In the genomic region with DNA sequence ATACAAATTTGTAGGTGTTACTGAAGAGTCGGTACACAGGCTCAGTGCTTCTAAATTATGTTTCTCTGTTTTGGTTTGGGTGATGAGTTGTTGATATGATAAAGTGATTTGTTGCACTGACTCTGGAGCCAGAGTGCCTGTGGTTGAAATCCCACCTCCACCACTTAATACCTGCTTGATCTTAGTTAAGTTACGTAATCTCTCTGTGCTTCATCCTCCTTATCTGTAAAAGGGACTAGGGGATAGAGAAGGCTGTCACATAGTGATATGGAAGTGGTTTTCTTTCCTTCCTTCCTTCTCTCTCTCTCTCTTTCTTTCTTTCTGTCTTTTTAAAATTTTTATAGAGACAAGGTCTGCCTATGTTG, we compare ENCODE assay signal across 8 cellular contexts. TPM values are rescaled to one million over a fixed set of nuclear protein-coding genes. Genes with fewer than 3 reads are reported as not detected.
A peak's percentile ranks its signal among the peaks of the same experiment; 100 is the strongest.
DNase-seq lines count a peak whose midpoint lies in the region; ATAC-seq and TF ChIP-seq lines count a peak whose summit lies in the region.

No MANE protein-coding gene starts in this region.

- H2AFZ ChIP-seq in MM.1S (ENCODE audit: low read length) = peak overlapping the region; percentile 80

- DNase-seq in CD14-positive monocyte (ENCODE audit: low spot score) (no peak), MM.1S (no peak), activated gamma-delta T cell (lab: John Stamatoyannopoulos, UW) (no peak)
- no peak for DNase-seq in activated effector memory CD4-positive, alpha-beta T cell treated with Interleukin-2 at 50 U/mL for 16 hours

- peaks cover 1 to 4% (median 2%) of the 10 kb centered on the region in 3 donors for H3K27me3 Mint-ChIP-seq in CD14-positive monocyte (ENCODE audit: low read depth in 3 of 3)

- H3K4me1 ChIP-seq in MM.1S (ENCODE audit: low read length) (peaks cover 9% of the 10 kb centered on the region; the same call in 1 of the 2 replicates), duodenal mucosa (ENCODE audit: control insufficient read depth in 1 of 2, insufficient read depth in 2 of 2, low read length in 2 of 2) (peaks cover 28 to 33% of the 10 kb centered on the region in 2 donors), neutrophil (ENCODE audit: control insufficient read depth in 1 of 2, insufficient read depth in 1 of 2, low read depth in 1 of 2, low read length in 1 of 2) (peaks cover 36 to 37% of the 10 kb centered on the region in 2 experiments)

- H3K9ac ChIP-seq in MM.1S (ENCODE audit: low read length) = peak overlapping the region; percentile 41; the same call in 1 of the 2 replicates
- peak overlapping the region; percentile 38 to 89 for H3K9ac ChIP-seq in duodenal mucosa (ENCODE audit: low read depth in 1 of 2, low read length in 2 of 2)

- H3K9me2 ChIP-seq in MM.1S (replicated peaks; ENCODE audit: insufficient read depth, low read length) = no peaks in the 10 kb centered on the region

- peaks cover 43% of the 10 kb centered on the region for H3K4me1 Mint-ChIP-seq in CD14-positive monocyte

- 0 out of 2 replicates have a peak, but pooled peaks cover 7% of the 10 kb centered on the region for H3F3A ChIP-seq in MM.1S (ENCODE audit: insufficient read depth, low read length)

- no peaks in the 10 kb centered on the region for H4K20me1 ChIP-seq in MM.1S (ENCODE audit: insufficient read depth, low read length)

- peaks cover 28% of the 10 kb centered on the region for H3K79me2 ChIP-seq in MM.1S (ENCODE audit: low read length)

- peak overlapping the region; percentile 47; the same call in 1 of the 2 replicates for H3K27ac ChIP-seq in MM.1S (ENCODE audit: low read length)
- no peak overlapping the region for H3K27ac ChIP-seq in duodenal mucosa (ENCODE audit: low read depth, low read length)
- peak overlapping the region; percentile 94 for H3K27ac ChIP-seq in neutrophil

- no peak for ATAC-seq in GM18858 (IDR thresholded peaks at IDR 0.05; ENCODE audit: unreplicated experiment)
- no peak for ATAC-seq in activated CD4-positive, CD25-positive, alpha-beta regulatory T cell treated with anti-CD3 and anti-CD28 coated beads, Interleukin-2, amount 50 U/mL, for 24 hours

- TF ChIP-seq CTCF in CD14-positive monocyte (IDR thresholded peaks at IDR 0.05) = no peak
- no peak for TF ChIP-seq CTCF in MM.1S (IDR thresholded peaks at IDR 0.05; ENCODE audit: low read length)
- TF ChIP-seq CTCF in neutrophil (IDR thresholded peaks at IDR 0.05) = no peak

- peak overlapping the region; percentile 99; the same call in 1 of the 2 replicates for H3K4me2 ChIP-seq in MM.1S (ENCODE audit: low read depth, low read length)

- H3K36me3 Mint-ChIP-seq in CD14-positive monocyte = peaks cover under 1 to 8% of the 10 kb centered on the region in 2 donors

- no peaks in the 10 kb centered on the region for H3K27me3 ChIP-seq in MM.1S (replicated peaks; ENCODE audit: insufficient read depth, low read length)
- no peaks in the 10 kb centered on the region for H3K27me3 ChIP-seq in duodenal mucosa (ENCODE audit: control insufficient read depth in 1 of 2, insufficient read depth in 2 of 2, low read length in 2 of 2)
- H3K27me3 ChIP-seq in neutrophil = no peaks in the 10 kb centered on the region

- H3K4me3 Mint-ChIP-seq in CD14-positive monocyte = peak overlapping the region; percentile 81 to 83

- no peaks in the 10 kb centered on the region for H3K9me3 Mint-ChIP-seq in CD14-positive monocyte

- H3K27ac Mint-ChIP-seq in CD14-positive monocyte = peak overlapping the region; percentile 70 to 92 (median 84)

- H3K4me3 ChIP-seq in MM.1S (ENCODE audit: low read length) (peak overlapping the region; percentile 82), duodenal mucosa (ENCODE audit: low read depth in 1 of 2, low read length in 2 of 2) (peak overlapping the region; percentile 84 to 92), neutrophil (ENCODE audit: low read depth in 1 of 2, low read length in 1 of 2) (peak overlapping the region; percentile 81 to 92)

- intact Hi-C loops in CD14-positive monocyte (cut with micrococcal nuclease) = no loop called here

- no peaks in the 10 kb centered on the region for H3K36me3 ChIP-seq in MM.1S (replicated peaks; ENCODE audit: insufficient read depth, low read length)
- H3K36me3 ChIP-seq in duodenal mucosa (ENCODE audit: control insufficient read depth in 1 of 2, insufficient read depth in 2 of 2, low read length in 2 of 2) = peaks cover 0 to 4% of the 10 kb centered on the region in 2 donors
- H3K36me3 ChIP-seq in neutrophil = peaks cover 12% of the 10 kb centered on the region

- H3K9me3 ChIP-seq in MM.1S (replicated peaks; ENCODE audit: insufficient read depth, low read length) (no peaks in the 10 kb centered on the region), duodenal mucosa (ENCODE audit: control insufficient read depth in 1 of 2, low read length in 2 of 2) (no peaks in the 10 kb centered on the region), neutrophil (no peaks in the 10 kb centered on the region)

RNA-seq across cellular contexts. Expression of gene HPS6, which starts 0.7 kb away (rescaled TPM):
- 10 to 100 TPM; 23.6 to 27.3 TPM for polyA plus RNA-seq in CD14-positive monocyte

RNA-seq across cellular contexts. Expression of gene ARMH3, which starts 8.5 kb away (rescaled TPM):
- polyA plus RNA-seq in CD14-positive monocyte = 10 to 100 TPM; 20.4 to 22.1 TPM

RNA-seq across cellular contexts. Expression of gene LDB1, which starts 55.7 kb away (rescaled TPM):
- 10 to 100 TPM in 1 of 2 donors, 1 to 10 TPM in 1; 8.7 to 21.9 TPM for polyA plus RNA-seq in CD14-positive monocyte
